In genomic region chr3:130442284-130442683, GRCh38 we compare ENCODE assay signal across 16 cellular contexts.
DNase-seq lines count a peak whose midpoint lies in the region; ATAC-seq, FAIRE-seq and TF ChIP-seq lines count a peak whose summit lies in the region.
"Had no signal": no experiment of that assay in that cellular context is flagged by ENCODE, and none has a peak within 500 bp of the region (broad histone marks: within the 10 kb centered on the region; RNA-seq: fewer than 3 reads in every experiment).

No MANE protein-coding gene starts in this region.

- FAIRE-seq in K562 (lab: Jason Lieb, UNC): no peak
- FAIRE-seq: G401.6, GM12891 had no signal

- peak; percentile 71 for DNase-seq in A673 (ENCODE audit: low spot score)
- peak; percentile 63 for DNase-seq in HEK293T (ENCODE audit: extremely low spot score)
- DNase-seq in K562 (ENCODE audit: extremely low read depth in 1 of 4, low spot score in 3 of 4): no peak
- peak; percentile 46 for DNase-seq in iPS-NIHi7 (ENCODE audit: extremely low spot score)
- no peak for DNase-seq in activated naive CD4-positive, alpha-beta T cell treated with anti-CD3 and anti-CD28 coated beads, Interleukin-2, amount 50 U/mL, for 72 hours (ENCODE audit: low spot score in 2 of 2)
- DNase-seq in Peyer's patch: no peak
- DNase-seq in NCI-H128 (lab: John Stamatoyannopoulos, UW; ENCODE audit: unreplicated experiment): no peak
- DNase-seq: Calu3; CD4-positive, CD25-positive, alpha-beta regulatory T cell; DMS79 treated with DMSO at 0.1 percent for 48 hours; NCI-H2171; NCI-H446 treated with DMSO at 0.1 percent for 48 hours; NCI-H82; SJCRH30 had no signal

- no peaks in the 10 kb centered on the region for H3K9me3 ChIP-seq in A673 (ENCODE audit: low read depth, low read length, poor library complexity, severe bottlenecking)
- H3K9me3 ChIP-seq in K562 (replicated peaks; ENCODE audit: control insufficient read depth, insufficient read depth, low read depth, low read length): no peaks in the 10 kb centered on the region
- no peaks in the 10 kb centered on the region for H3K9me3 ChIP-seq in Peyer's patch
- H3K9me3 ChIP-seq: SJCRH30 had no signal

- TF ChIP-seq EP300 in K562 (IDR thresholded peaks at IDR 0.05; ENCODE audit: low read length): no peak

- no peak overlapping the region for H2AFZ ChIP-seq in K562 (ENCODE audit: low read depth, low read length)

- no peaks in the 10 kb centered on the region for H3K9me1 ChIP-seq in K562 (ENCODE audit: control insufficient read depth, insufficient read depth, low read length)

- WGBS in K562 (ENCODE audit: insufficient coverage, low coverage, missing lambda C conversion rate): 70% methylated on average over 1 of the region's 1 CpG

- no peak overlapping the region for H3K27ac ChIP-seq in A673 (ENCODE audit: low read depth, low read length, poor library complexity, severe bottlenecking)
- no peak overlapping the region for H3K27ac ChIP-seq in K562 (ENCODE audit: extremely low read depth, low read depth, low read length)
- H3K27ac ChIP-seq in Peyer's patch: no peak overlapping the region
- H3K27ac ChIP-seq: SJCRH30 had no signal

- H3K27ac Mint-ChIP-seq in activated naive CD4-positive, alpha-beta T cell treated with anti-CD3 and anti-CD28 coated beads, Interleukin-2, amount 50 U/mL, for 72 hours: no peak overlapping the region
- H3K27ac Mint-ChIP-seq: CD4-positive, CD25-positive, alpha-beta regulatory T cell had no signal

- no peaks in the 10 kb centered on the region for H3K36me3 ChIP-seq in A673 (ENCODE audit: insufficient read depth, low read length, poor library complexity, severe bottlenecking)
- peaks cover 23% of the 10 kb centered on the region; the same call in 1 of the 3 replicates for H3K36me3 ChIP-seq in K562 (ENCODE audit: control insufficient read depth, insufficient read depth, low read length)
- no peaks in the 10 kb centered on the region for H3K36me3 ChIP-seq in Peyer's patch
- H3K36me3 ChIP-seq: SJCRH30 had no signal

- intact Hi-C loops in A673 (cut with micrococcal nuclease; ENCODE audit: unreplicated experiment) (no loop called here), K562 (cut with micrococcal nuclease) (no loop called here)

- H3K4me2 ChIP-seq in K562 (ENCODE audit: insufficient read depth, low read length): no peak overlapping the region

- TF ChIP-seq POLR2A in K562 (conservative IDR thresholded peaks at IDR 0.05) (no peak), Peyer's patch (IDR thresholded peaks at IDR 0.05) (no peak)

- no peak overlapping the region for H3K9ac ChIP-seq in K562 (ENCODE audit: insufficient read depth in 1 of 2, low read depth in 2 of 2, low read length in 2 of 2)

- in situ Hi-C loops in K562 (cut with MboI): no loop called here

- H3K4me3 ChIP-seq in A673 (ENCODE audit: low read depth, low read length, poor library complexity, severe bottlenecking): no peak overlapping the region
- H3K4me3 ChIP-seq in K562: no peak overlapping the region
- no peak overlapping the region for H3K4me3 ChIP-seq in Peyer's patch
- H3K4me3 ChIP-seq: SJCRH30 had no signal

- H3K4me1 ChIP-seq in A673 (ENCODE audit: insufficient read depth, low read length, poor library complexity, severe bottlenecking) (no peaks in the 10 kb centered on the region), K562 (replicated peaks in 1 of 2; ENCODE audit: control insufficient read depth in 2 of 2, insufficient read depth in 2 of 2, low read length in 2 of 2) (no peaks in the 10 kb centered on the region), Peyer's patch (no peaks in the 10 kb centered on the region)
- H3K4me1 ChIP-seq: SJCRH30 had no signal

- H3K79me2 ChIP-seq in K562 (ENCODE audit: control insufficient read depth, insufficient read depth, low read length): no peaks in the 10 kb centered on the region

- no TSS peak for BruUV-seq in A673 (replicated peaks; lab: Mats Ljungman, UMichigan)
- no TSS peak for BruUV-seq in K562 (replicated peaks; lab: Mats Ljungman, UMichigan)

- no peaks in the 10 kb centered on the region for H3K9me3 Mint-ChIP-seq in activated naive CD4-positive, alpha-beta T cell treated with anti-CD3 and anti-CD28 coated beads, Interleukin-2, amount 50 U/mL, for 72 hours

- CTCF ChIA-PET in A673 (lab: Charles Lee): no interaction called here
- CTCF ChIA-PET in HEK293T (lab: Yijun Ruan, JAX): interaction anchor here (0.6 kb wide), 1 partner anchor 167 kb away, joined by 3 read pairs; no protein-coding TSS in a partner anchor
- CTCF ChIA-PET in K562 (lab: Yijun Ruan, JAX; ENCODE audit: low intra/inter-chr PET ratio): no interaction called here

- no peak for TF ChIP-seq CTCF in A673 (conservative IDR thresholded peaks at IDR 0.05; ENCODE audit: low read depth, low read length)
- no peak for TF ChIP-seq CTCF in K562 (IDR thresholded peaks at IDR 0.05 in 2 of 3, conservative IDR thresholded peaks at IDR 0.05 in 1 of 3; ENCODE audit: insufficient read depth in 2 of 3, low read depth in 1 of 3, low read length in 3 of 3)
- no peak for TF ChIP-seq CTCF in Peyer's patch (IDR thresholded peaks at IDR 0.05)

- ATAC-seq in K562: no peak
- ATAC-seq in activated naive CD4-positive, alpha-beta T cell treated with anti-CD3 and anti-CD28 coated beads, Interleukin-2, amount 50 U/mL, for 72 hours: no peak

- no peaks in the 10 kb centered on the region for H3K36me3 Mint-ChIP-seq in activated naive CD4-positive, alpha-beta T cell treated with anti-CD3 and anti-CD28 coated beads, Interleukin-2, amount 50 U/mL, for 72 hours
- H3K36me3 Mint-ChIP-seq: CD4-positive, CD25-positive, alpha-beta regulatory T cell had no signal

- POLR2A ChIA-PET in A673 (lab: Charles Lee; ENCODE audit: low non-redundant PET) (no interaction called here), HEK293T (lab: Yijun Ruan, JAX) (no interaction called here), K562 (lab: Yijun Ruan, JAX) (no interaction called here)

- H3K27me3 ChIP-seq in A673 (replicated peaks; ENCODE audit: insufficient read depth, low read depth, low read length, poor library complexity) (peaks cover 27% of the 10 kb centered on the region), K562 (ENCODE audit: control insufficient read depth in 2 of 2, insufficient read depth in 2 of 2, low read length in 2 of 2) (no peaks in the 10 kb centered on the region), Peyer's patch (no peaks in the 10 kb centered on the region)
- H3K27me3 ChIP-seq: SJCRH30 had no signal

- no peak for TF ChIP-seq RAD21 in K562 (CRISPR knock-in tag; conservative IDR thresholded peaks at IDR 0.05 in 1 of 2, IDR thresholded peaks at IDR 0.05 in 1 of 2)

- no peaks in the 10 kb centered on the region for H4K20me1 ChIP-seq in K562 (replicated peaks; ENCODE audit: control insufficient read depth, insufficient read depth, low read length)

TF ChIP-seq in HEK293T, 16 proteins besides CTCF, POLR2A, EP300 and RAD21:
- TF ChIP-seq PKNOX1 (IDR thresholded peaks at IDR 0.05) (peak; percentile 69), SP1 (IDR thresholded peaks at IDR 0.05) (no peak), LEF1 (IDR thresholded peaks at IDR 0.05; ENCODE audit: borderline replicate concordance) (no peak), CTBP1 (IDR thresholded peaks at IDR 0.05; ENCODE audit: borderline replicate concordance) (peak; percentile 74), SUZ12 (IDR thresholded peaks at IDR 0.05) (no peak), HDGF (IDR thresholded peaks at IDR 0.05; ENCODE audit: borderline replicate concordance) (no peak), ARNT (IDR thresholded peaks at IDR 0.05) (peak; percentile 43; the same call in 1 of the 2 replicates), FOXK2 (IDR thresholded peaks at IDR 0.05) (no peak), L3MBTL2 (conservative IDR thresholded peaks at IDR 0.05) (no peak), FOXM1 (IDR thresholded peaks at IDR 0.05; ENCODE audit: borderline replicate concordance) (0 out of 2 replicates have a peak, but pooled peaks have one; percentile 17), BHLHE40 (IDR thresholded peaks at IDR 0.05; ENCODE audit: borderline replicate concordance) (no peak), ZNF384 (IDR thresholded peaks at IDR 0.05) (peak; percentile 52; the same call in 1 of the 2 replicates)

TF ChIP-seq in K562, 482 proteins besides CTCF, POLR2A, EP300 and RAD21 (continues in another document):
- TF ChIP-seq SRSF9 (IDR thresholded peaks at IDR 0.05; ENCODE audit: borderline replicate concordance, low read depth, low read length) (no peak), CREB3L1 (IDR thresholded peaks at IDR 0.05; ENCODE audit: borderline replicate concordance, low read depth) (no peak), CEBPB (tag; IDR thresholded peaks at IDR 0.05) (peak; percentile 48; the same call in 1 of the 2 replicates), ZNF507 (tag; conservative IDR thresholded peaks at IDR 0.05) (no peak)

Comparison
In these comparisons a context has a peak if more than half of its experiments do, and no peak if none do; other contexts are left out.
1. DNase-seq: peak in A673 (single experiment), HEK293T (single experiment) and iPS-NIHi7 (single experiment); none in K562 (0 of 4), activated naive CD4-positive, alpha-beta T cell treated with anti-CD3 and anti-CD28 coated beads, Interleukin-2, amount 50 U/mL, for 72 hours (0 of 2), Peyer's patch (0 of 3) and NCI-H128 (single experiment).